ENCODE assay signal across 8 cellular contexts in the genomic region with DNA sequence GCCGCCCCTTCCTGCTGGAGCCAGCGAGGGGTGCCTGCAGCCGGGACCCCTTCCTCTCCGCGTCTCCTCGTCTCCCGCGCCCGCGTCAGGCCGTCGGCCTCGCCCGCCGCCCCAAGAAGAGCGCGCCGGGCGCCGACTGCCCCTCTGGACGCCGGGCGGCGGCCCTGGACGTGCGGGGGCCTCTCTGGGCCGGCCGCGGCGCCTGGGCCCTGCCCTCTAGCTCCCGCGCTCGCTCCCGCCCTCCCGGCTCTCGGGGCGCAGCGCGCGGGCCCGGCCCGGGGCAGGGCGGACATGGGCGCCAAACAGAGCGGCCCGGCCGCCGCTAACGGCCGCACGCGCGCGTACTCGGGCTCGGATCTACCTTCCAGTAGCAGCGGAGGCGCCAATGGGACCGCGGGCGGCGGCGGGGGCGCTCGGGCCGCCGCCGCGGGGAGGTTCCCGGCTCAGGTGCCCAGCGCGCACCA. TPM values are rescaled to one million over a fixed set of nuclear protein-coding genes. Genes with fewer than 3 reads are reported as not detected.
A peak's percentile ranks its signal among the peaks of the same experiment; 100 is the strongest.
DNase-seq lines count a peak whose midpoint lies in the region; ATAC-seq and TF ChIP-seq lines count a peak whose summit lies in the region.

No MANE protein-coding gene starts in this region.

- WGBS in adrenal gland, 4 donors, result 0 to 1% methylated on average over 50 to 72 of the region's 72 CpGs; no CpG with 5 or more reads in 2 of the 4 donors
- WGBS in right cardiac atrium, result under 1% methylated on average over 71 of the region's 72 CpGs

- H3K4me1 ChIP-seq in adrenal gland (replicated peaks in 1 of 2) (peaks cover 10 to 30% of the 10 kb centered on the region in 2 donors), right cardiac atrium (ENCODE audit: control insufficient read depth, insufficient read depth, low read length) (no peaks in the 10 kb centered on the region)

- peak overlapping the region; percentile 91 to 100 (median 98) for H3K27ac ChIP-seq in adrenal gland
- peak overlapping the region; percentile 98 for H3K27ac ChIP-seq in right cardiac atrium (ENCODE audit: low read length)
- peak overlapping the region; percentile 89 to 100 (median 98) for H3K27ac ChIP-seq in skin epidermis

- TF ChIP-seq POLR2A in adrenal gland (IDR thresholded peaks at IDR 0.05), result peak in 1 of 2 donors; percentile 18

- intact Hi-C loops in adrenal gland (cut with DNase I) (no loop called here), right cardiac atrium (cut with DNase I) (no loop called here)

- TF ChIP-seq CTCF in adrenal gland (IDR thresholded peaks at IDR 0.05), result no peak

- no peaks in the 10 kb centered on the region for H3K36me3 ChIP-seq in adrenal gland (replicated peaks in 1 of 2)

- H3K4me3 ChIP-seq in adrenal gland, result peak overlapping the region; percentile 46 to 95 (median 65)
- H3K4me3 ChIP-seq in right cardiac atrium (ENCODE audit: low read length), result peak overlapping the region; percentile 94
- H3K4me3 ChIP-seq in skin epidermis, result peak overlapping the region; percentile 69 to 88 (median 82)

- H3K9me3 ChIP-seq in adrenal gland (replicated peaks in 1 of 3), result no peaks in the 10 kb centered on the region
- H3K9me3 ChIP-seq in right cardiac atrium (ENCODE audit: control insufficient read depth, low read length), result no peaks in the 10 kb centered on the region

- peak; percentile 31 for DNase-seq in NCI-H1105 treated with DMSO at 0.1 percent for 48 hours (lab: John Stamatoyannopoulos, UW)
- DNase-seq in NCI-H1105 (lab: John Stamatoyannopoulos, UW), result no peak
- peak; percentile 51 for DNase-seq in RPMI7951 (ENCODE audit: low read depth)
- peak in 6 of 7 donors; percentile 31 to 49 (median 41) for DNase-seq in adrenal gland
- peak; percentile 46 to 80 (median 73) for DNase-seq in right cardiac atrium
- no peak for DNase-seq in H4 (ENCODE audit: low spot score)

- ATAC-seq in HG02884 (IDR thresholded peaks at IDR 0.05; ENCODE audit: unreplicated experiment), result peak; percentile 10
- peak; percentile 22 to 34 for ATAC-seq in right cardiac atrium

- H3K27me3 ChIP-seq in adrenal gland (no peaks in the 10 kb centered on the region), right cardiac atrium (ENCODE audit: control insufficient read depth, insufficient read depth) (no peaks in the 10 kb centered on the region)

RNA-seq across cellular contexts. Expression of a gene that starts 0.7 kb away (rescaled TPM):
- 15.1 and 18.8 TPM in 2 replicates for total RNA-seq in RPMI7951 (2014; rRNA removed; shearing (Covaris generic))
- total RNA-seq in adrenal gland (10 to 100 TPM in 7 of 8 donors, 1 to 10 TPM in 1; 9.4 to 36.5 (median 20.4) TPM), right cardiac atrium (1 to 10 TPM; 5.8 to 8.5 (median 7.0) TPM)
- polyA plus RNA-seq in adrenal gland (1 to 10 TPM; 4.1 to 6.1 (median 4.5) TPM), right cardiac atrium (2.5 TPM)
- 12.7 and 13.6 TPM in 2 replicates for total RNA-seq in H4 (2014; rRNA removed; shearing (Covaris generic))

Comparison
In these comparisons a context has a peak if more than half of its experiments do, and no peak if none do; other contexts are left out.
1. DNase-seq: peak in NCI-H1105 treated with DMSO at 0.1 percent for 48 hours (single experiment), RPMI7951 (single experiment), adrenal gland (6 of 7) and right cardiac atrium (3 of 3); none in NCI-H1105 (single experiment) and H4 (single experiment).
2. Peak in every context shown above with its lines, with median percentiles within 50 percentile points of each other: H3K27ac ChIP-seq and H3K4me3 ChIP-seq.